ENCODE assay signal across 14 cellular contexts in genomic region chr3:193620055-193620454, GRCh38. TPM values are rescaled to one million over a fixed set of nuclear protein-coding genes. Genes with fewer than 3 reads are reported as not detected.
DNase-seq lines count a peak whose midpoint lies in the region; ATAC-seq and TF ChIP-seq lines count a peak whose summit lies in the region.
"Had no signal": no experiment of that assay in that cellular context is flagged by ENCODE, and none has a peak within 500 bp of the region (broad histone marks: within the 10 kb centered on the region; RNA-seq: fewer than 3 reads in every experiment).

No MANE protein-coding gene starts in this region.

- BruUV-seq in Calu3 (replicated peaks; lab: Mats Ljungman, UMichigan) = TSS peak; percentile 2

- DNase-seq in Calu3 = no peak
- no peak for DNase-seq in activated CD4-positive, alpha-beta memory T cell treated with anti-CD3 and anti-CD28 coated beads for 36 hours
- no peak for DNase-seq in DMS79 (lab: John Stamatoyannopoulos, UW)
- no peak for DNase-seq in stimulated activated CD4-positive, alpha-beta T cell treated with anti-CD3 and anti-CD28 coated beads, Interleukin-15, amount 100 ng/mL, for 24 hours
- DNase-seq in NCI-H2227 (lab: John Stamatoyannopoulos, UW; ENCODE audit: unreplicated experiment) = no peak
- no peak for DNase-seq in amygdala (lab: John Stamatoyannopoulos, UW)
- DNase-seq: DMS79 treated with DMSO at 0.1 percent for 48 hours; effector CD4-positive, alpha-beta T cell; H9; NCI-H2227 treated with DMSO at 0.1 percent for 48 hours had no signal

- ATAC-seq in GM19351 (IDR thresholded peaks at IDR 0.05; ENCODE audit: unreplicated experiment) (peak; percentile 53), HG03039 (IDR thresholded peaks at IDR 0.05; ENCODE audit: unreplicated experiment) (peak; percentile 43)

- H3K27ac Mint-ChIP-seq in Calu3 (ENCODE audit: unreplicated experiment) = no peak overlapping the region
- peak overlapping the region; percentile 60 for H3K27ac Mint-ChIP-seq in activated CD4-positive, alpha-beta memory T cell treated with anti-CD3 and anti-CD28 coated beads for 36 hours
- H3K27ac Mint-ChIP-seq: progenitor cell of endocrine pancreas had no signal

- no peak for TF ChIP-seq CTCF in Calu3 (IDR thresholded peaks at IDR 0.05; ENCODE audit: unreplicated experiment)

- intact Hi-C loops in Calu3 (cut with micrococcal nuclease; ENCODE audit: unreplicated experiment) = no loop called here
- intact Hi-C loops in activated CD4-positive, alpha-beta memory T cell treated with anti-CD3 and anti-CD28 coated beads for 36 hours (cut with micrococcal nuclease) = loop anchor here (1.0 kb wide), 1 partner anchor 27 kb away; the partner anchor contains the start of gene OPA1

- POLR2A ChIA-PET in activated CD4-positive, alpha-beta memory T cell treated with anti-CD3 and anti-CD28 coated beads for 36 hours (lab: Charles Lee) = interaction anchor here (0.6 to 1.0 kb wide), 3 partner anchors 26 to 1074 kb away, joined by 3 read pairs; no protein-coding TSS in a partner anchor

- H3K36me3 Mint-ChIP-seq in Calu3 (ENCODE audit: insufficient read depth, unreplicated experiment) = peaks cover 61% of the 10 kb centered on the region
- H3K36me3 Mint-ChIP-seq in activated CD4-positive, alpha-beta memory T cell treated with anti-CD3 and anti-CD28 coated beads for 36 hours = peaks cover 41% of the 10 kb centered on the region

- H3K27me3 Mint-ChIP-seq in Calu3 (ENCODE audit: unreplicated experiment) = no peaks in the 10 kb centered on the region
- no peaks in the 10 kb centered on the region for H3K27me3 Mint-ChIP-seq in activated CD4-positive, alpha-beta memory T cell treated with anti-CD3 and anti-CD28 coated beads for 36 hours
- H3K27me3 Mint-ChIP-seq: progenitor cell of endocrine pancreas had no signal

- H3K9me3 Mint-ChIP-seq in Calu3 (ENCODE audit: low read depth, unreplicated experiment) = no peaks in the 10 kb centered on the region
- no peaks in the 10 kb centered on the region for H3K9me3 Mint-ChIP-seq in activated CD4-positive, alpha-beta memory T cell treated with anti-CD3 and anti-CD28 coated beads for 36 hours
- H3K9me3 Mint-ChIP-seq: activated naive CD4-positive, alpha-beta T cell treated with anti-CD3 and anti-CD28 coated beads, Interleukin-2, amount 50 U/mL, for 72 hours; H9 had no signal

- no peaks in the 10 kb centered on the region for H3K4me1 Mint-ChIP-seq in Calu3 (ENCODE audit: low read depth, unreplicated experiment)
- peaks cover 19% of the 10 kb centered on the region for H3K4me1 Mint-ChIP-seq in activated CD4-positive, alpha-beta memory T cell treated with anti-CD3 and anti-CD28 coated beads for 36 hours (ENCODE audit: low read depth)
- H3K4me1 Mint-ChIP-seq: H9 had no signal

- H3K4me3 Mint-ChIP-seq in Calu3 (ENCODE audit: low read depth, unreplicated experiment) = no peak overlapping the region
- no peak overlapping the region for H3K4me3 Mint-ChIP-seq in activated CD4-positive, alpha-beta memory T cell treated with anti-CD3 and anti-CD28 coated beads for 36 hours
- H3K4me3 Mint-ChIP-seq: H9 had no signal

- CTCF ChIA-PET in Calu3 (lab: Charles Lee) = no interaction called here
- CTCF ChIA-PET in activated CD4-positive, alpha-beta memory T cell treated with anti-CD3 and anti-CD28 coated beads for 36 hours (lab: Charles Lee) = interaction anchor here (1.3 kb wide), 1 partner anchor 12 kb away, joined by 3 read pairs; no protein-coding TSS in a partner anchor

RNA-seq across cellular contexts. Expression of gene OPA1, which starts 27.0 kb away (rescaled TPM):
- 110 and 115 TPM in 2 replicates for total RNA-seq in Calu3 (2022)
- 10 to 100 TPM; 92.6 to 92.7 TPM for total RNA-seq in activated CD4-positive, alpha-beta memory T cell treated with anti-CD3 and anti-CD28 coated beads for 36 hours
